In the genomic region with DNA sequence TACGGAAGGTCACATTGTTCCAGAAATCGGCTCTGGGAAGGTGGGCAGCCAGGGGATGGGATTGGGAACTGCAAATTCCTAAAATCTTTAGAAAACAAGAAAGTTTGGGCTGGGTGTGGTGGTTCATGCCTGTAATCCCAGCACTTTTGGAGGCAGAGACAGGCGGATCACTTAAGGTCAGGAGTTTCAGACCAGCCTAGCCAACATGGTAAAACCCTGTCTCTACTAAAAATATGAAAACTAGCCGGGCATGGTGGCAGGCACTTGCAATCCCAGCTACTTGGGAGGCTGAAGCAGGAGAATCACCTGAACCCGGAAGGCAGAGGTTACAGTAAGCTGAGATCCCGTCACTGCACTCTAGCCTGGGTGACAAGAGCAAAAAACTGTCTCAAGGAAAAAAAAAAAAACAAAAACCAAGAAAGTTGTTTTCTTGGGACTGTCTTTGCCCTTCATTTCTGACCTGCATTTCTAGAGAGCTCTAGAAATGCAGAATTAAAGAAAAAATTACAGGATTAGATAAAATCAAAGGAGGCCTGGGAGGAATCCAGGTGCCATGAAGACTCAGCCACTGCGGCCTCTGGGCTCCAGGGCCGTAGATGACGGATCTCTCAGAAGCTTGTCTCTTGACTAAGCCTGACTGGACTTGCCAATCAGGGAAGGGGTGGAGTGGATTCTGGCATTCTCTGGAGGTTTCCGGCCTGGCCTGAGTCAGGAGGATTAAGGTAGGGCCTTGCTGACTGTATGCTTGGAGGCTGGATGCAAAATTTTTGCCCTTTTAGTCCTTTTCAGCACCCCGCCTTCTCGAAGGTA, we compare ENCODE assay signal across 8 cellular contexts. TPM values are rescaled to one million over a fixed set of nuclear protein-coding genes. Genes with fewer than 3 reads are reported as not detected.
DNase-seq lines count a peak whose midpoint lies in the region; ATAC-seq and TF ChIP-seq lines count a peak whose summit lies in the region.

No MANE protein-coding gene starts in this region.

- no peak for ATAC-seq in stimulated activated memory B cell treated with anti-CD40 and anti-IgM and Interleukin-4, amounts not matched to agents 10 μg/mL and 1 μg/mL and 100 μg/mL, for 72 hours

- DNase-seq in AG08396 (ENCODE audit: low spot score) (peak; percentile 58), HFFc6 (peak; percentile 99), adipocyte (ENCODE audit: low read depth) (peak; percentile 89), inferior parietal cortex (ENCODE audit: extremely low spot score) (peak; percentile 62), germinal center (ENCODE audit: low spot score) (no peak), DMS153 treated with DMSO at 0.1 percent for 48 hours (lab: John Stamatoyannopoulos, UW; ENCODE audit: unreplicated experiment) (no peak)
- no peak for DNase-seq in activated CD4-positive, alpha-beta T cell treated with anti-CD3 and anti-CD28 coated beads, Interleukin-2, amount 50 U/mL, for 48 hours

- H3K4me3 ChIP-seq in adipocyte (ENCODE audit: low read length): peak overlapping the region; percentile 71

- H3K27me3 ChIP-seq in adipocyte (replicated peaks; ENCODE audit: control insufficient read depth, insufficient read depth, low read length): no peaks in the 10 kb centered on the region

- H3K36me3 ChIP-seq in adipocyte (ENCODE audit: control insufficient read depth, insufficient read depth, low read length, severe bottlenecking): no peaks in the 10 kb centered on the region

- H3K27ac Mint-ChIP-seq in HFFc6: peak overlapping the region; percentile 99
- H3K27ac Mint-ChIP-seq in stimulated activated memory B cell treated with anti-CD40 and anti-IgM and Interleukin-4, amounts not matched to agents 10 μg/mL and 1 μg/mL and 100 μg/mL, for 72 hours: peak overlapping the region; percentile 95

- no peaks in the 10 kb centered on the region for H3K9me3 ChIP-seq in adipocyte (ENCODE audit: control insufficient read depth, low read length)

- peaks cover 22% of the 10 kb centered on the region for H3K27me3 Mint-ChIP-seq in HFFc6 (ENCODE audit: insufficient read depth)
- no peaks in the 10 kb centered on the region for H3K27me3 Mint-ChIP-seq in stimulated activated memory B cell treated with anti-CD40 and anti-IgM and Interleukin-4, amounts not matched to agents 10 μg/mL and 1 μg/mL and 100 μg/mL, for 72 hours

- no peaks in the 10 kb centered on the region for H3K36me3 Mint-ChIP-seq in HFFc6 (ENCODE audit: low read depth)
- no peaks in the 10 kb centered on the region for H3K36me3 Mint-ChIP-seq in stimulated activated memory B cell treated with anti-CD40 and anti-IgM and Interleukin-4, amounts not matched to agents 10 μg/mL and 1 μg/mL and 100 μg/mL, for 72 hours

- H3K9ac ChIP-seq in adipocyte (ENCODE audit: low read length): peak overlapping the region; percentile 94

- peaks cover 82% of the 10 kb centered on the region for H3K4me1 ChIP-seq in adipocyte (ENCODE audit: control insufficient read depth, insufficient read depth, low read length)

- H3K4me1 Mint-ChIP-seq in HFFc6 (ENCODE audit: low read depth): peaks cover 91% of the 10 kb centered on the region
- peaks cover 71% of the 10 kb centered on the region for H3K4me1 Mint-ChIP-seq in stimulated activated memory B cell treated with anti-CD40 and anti-IgM and Interleukin-4, amounts not matched to agents 10 μg/mL and 1 μg/mL and 100 μg/mL, for 72 hours

- peak overlapping the region; percentile 81 for H3K4me3 Mint-ChIP-seq in HFFc6
- peak overlapping the region; percentile 64 for H3K4me3 Mint-ChIP-seq in stimulated activated memory B cell treated with anti-CD40 and anti-IgM and Interleukin-4, amounts not matched to agents 10 μg/mL and 1 μg/mL and 100 μg/mL, for 72 hours

- no peaks in the 10 kb centered on the region for H3K9me3 Mint-ChIP-seq in HFFc6
- H3K9me3 Mint-ChIP-seq in stimulated activated memory B cell treated with anti-CD40 and anti-IgM and Interleukin-4, amounts not matched to agents 10 μg/mL and 1 μg/mL and 100 μg/mL, for 72 hours: no peaks in the 10 kb centered on the region

- no peak for TF ChIP-seq CTCF in HFFc6 (IDR thresholded peaks at IDR 0.05)

RNA-seq across cellular contexts. Expression of a gene that starts 5.3 kb away (rescaled TPM):
- total RNA-seq in HFFc6 (2021; fragmentation: NEBNext Ultra II Directional; extraction: Animal tissue kit (Norgen Biotek cat#: 25700)): 1,000 to 10,000 TPM; 3,136 to 4,087 (median 3,570) TPM

RNA-seq across cellular contexts. Expression of a gene that starts 31.3 kb away (rescaled TPM):
- 100 to 1,000 TPM; 120 to 137 (median 126) TPM for total RNA-seq in HFFc6 (2021; fragmentation: NEBNext Ultra II Directional; extraction: Animal tissue kit (Norgen Biotek cat#: 25700))

Comparison
In these comparisons a context has a peak if more than half of its experiments do, and no peak if none do; other contexts are left out.
1. DNase-seq: peak in AG08396 (single experiment), HFFc6 (single experiment), adipocyte (single experiment) and inferior parietal cortex (single experiment); none in germinal center (single experiment), activated CD4-positive, alpha-beta T cell treated with anti-CD3 and anti-CD28 coated beads, Interleukin-2, amount 50 U/mL, for 48 hours (0 of 2) and DMS153 treated with DMSO at 0.1 percent for 48 hours (single experiment).